In the genomic region with DNA sequence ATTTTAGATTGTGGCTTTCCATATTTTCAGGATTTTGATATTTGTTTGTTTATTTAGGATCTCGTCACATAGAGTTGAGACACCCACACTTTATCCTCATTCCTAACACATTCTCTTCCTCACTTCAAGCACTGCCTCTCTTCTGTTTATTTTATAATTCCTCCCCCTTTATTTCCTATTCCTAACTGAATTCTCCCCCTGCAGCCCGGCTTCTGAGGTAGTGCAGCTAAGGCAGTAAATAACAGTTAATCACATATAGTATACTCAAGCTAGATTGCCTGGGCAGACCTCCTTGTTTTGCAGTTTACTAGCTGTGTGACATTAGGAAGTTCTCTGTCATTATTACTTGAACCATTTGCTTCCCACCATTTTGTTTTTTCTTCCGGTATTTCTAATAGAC, we compare ENCODE assay signal across 21 cellular contexts.
"Had no signal": no experiment of that assay in that cellular context is flagged by ENCODE, and none has a peak within 500 bp of the region (broad histone marks: within the 10 kb centered on the region; RNA-seq: fewer than 3 reads in every experiment).

No MANE protein-coding gene starts in this region.

- H3K9me3 Mint-ChIP-seq: activated CD4-positive, alpha-beta memory T cell treated with anti-CD3 and anti-CD28 coated beads, Interleukin-2, amount 10 ng/mL, durations not matched to agents 7 days and 5 days; activated CD4-positive, alpha-beta T cell treated with anti-CD3 and anti-CD28 coated beads, Interleukin-2, amount 10 ng/mL, durations not matched to agents 24 days and 14 days; activated naive CD4-positive, alpha-beta T cell treated with anti-CD3 and anti-CD28 coated beads, Interleukin-2, amount 50 U/mL, for 72 hours; activated T-cell treated with anti-CD3 and anti-CD28 coated beads, Interleukin-2, amount 50 U/mL, for 4 hours; activated T-helper 17 cell treated with anti-CD3 and anti-CD28 coated beads, Interleukin-2, amount 50 U/mL, for 72 hours; central memory CD8-positive, alpha-beta T cell; naive B cell had no signal

- H3K27ac ChIP-seq: esophagus squamous epithelium, pancreas, psoas muscle, spleen, testis, transverse colon had no signal

- H3K9me3 ChIP-seq: esophagus squamous epithelium, pancreas, psoas muscle, spleen, testis, transverse colon had no signal

- H3K27ac Mint-ChIP-seq: activated CD4-positive, alpha-beta memory T cell treated with anti-CD3 and anti-CD28 coated beads, Interleukin-2, amount 10 ng/mL, durations not matched to agents 7 days and 5 days; activated CD4-positive, alpha-beta T cell treated with anti-CD3 and anti-CD28 coated beads, Interleukin-2, amount 10 ng/mL, durations not matched to agents 24 days and 14 days; activated naive CD4-positive, alpha-beta T cell treated with anti-CD3 and anti-CD28 coated beads, Interleukin-2, amount 50 U/mL, for 72 hours; activated T-helper 17 cell treated with anti-CD3 and anti-CD28 coated beads, Interleukin-2, amount 50 U/mL, for 72 hours; naive B cell had no signal

- ATAC-seq: activated naive CD4-positive, alpha-beta T cell treated with anti-CD3 and anti-CD28 coated beads, Interleukin-2, amount 50 U/mL, for 72 hours; activated T-cell treated with anti-CD3 and anti-CD28 coated beads, Interleukin-2, amount 50 U/mL, for 4 hours; activated T-helper 17 cell treated with anti-CD3 and anti-CD28 coated beads, Interleukin-2, amount 50 U/mL, for 72 hours; left ventricle myocardium superior; pancreas had no signal

- H3K36me3 Mint-ChIP-seq: activated naive CD4-positive, alpha-beta T cell treated with anti-CD3 and anti-CD28 coated beads, Interleukin-2, amount 50 U/mL, for 72 hours; naive B cell had no signal

- H3K27me3 ChIP-seq: pancreas, testis, transverse colon had no signal

- DNase-seq: activated CD4-positive, alpha-beta memory T cell treated with anti-CD3 and anti-CD28 coated beads, Interleukin-2, amount 10 ng/mL, durations not matched to agents 7 days and 5 days; activated CD4-positive, alpha-beta T cell treated with anti-CD3 and anti-CD28 coated beads, Interleukin-2, amount 10 ng/mL, durations not matched to agents 24 days and 14 days; activated CD4-positive, CD25-positive, alpha-beta regulatory T cell treated with anti-CD3 and anti-CD28 coated beads, Interleukin-2, amount 50 U/mL, for 72 hours; activated T-cell treated with anti-CD3 and anti-CD28 coated beads, Interleukin-2, amount 50 U/mL, for 4 hours; dermis blood vessel endothelial cell; effector CD4-positive, alpha-beta T cell; esophagus squamous epithelium; islet precursor cell; left ventricle myocardium superior; mammary epithelial cell; naive B cell; pancreas; psoas muscle; spleen; stimulated activated naive CD4-positive, alpha-beta T cell treated with Interleukin-2 at 50 U/mL for 16 hours; T-helper 2 cell; testis; transverse colon had no signal

- H3K36me3 ChIP-seq: esophagus squamous epithelium, pancreas, spleen, transverse colon had no signal

- H3K4me1 ChIP-seq: esophagus squamous epithelium, pancreas, spleen, testis, transverse colon had no signal

- H3K4me3 ChIP-seq: esophagus squamous epithelium, pancreas, psoas muscle, spleen, testis, transverse colon had no signal

- H3K4me1 Mint-ChIP-seq: activated CD4-positive, alpha-beta memory T cell treated with anti-CD3 and anti-CD28 coated beads, Interleukin-2, amount 10 ng/mL, durations not matched to agents 7 days and 5 days; activated T-helper 17 cell treated with anti-CD3 and anti-CD28 coated beads, Interleukin-2, amount 50 U/mL, for 72 hours; central memory CD8-positive, alpha-beta T cell; naive B cell had no signal

- H3K4me3 Mint-ChIP-seq: activated CD4-positive, alpha-beta memory T cell treated with anti-CD3 and anti-CD28 coated beads, Interleukin-2, amount 10 ng/mL, durations not matched to agents 7 days and 5 days; activated CD4-positive, alpha-beta T cell treated with anti-CD3 and anti-CD28 coated beads, Interleukin-2, amount 10 ng/mL, durations not matched to agents 24 days and 14 days; activated T-cell treated with anti-CD3 and anti-CD28 coated beads, Interleukin-2, amount 50 U/mL, for 4 hours; activated T-helper 17 cell treated with anti-CD3 and anti-CD28 coated beads, Interleukin-2, amount 50 U/mL, for 72 hours; central memory CD8-positive, alpha-beta T cell; naive B cell had no signal
